5 cellular contexts compared by ENCODE assay signal in the genomic region with DNA sequence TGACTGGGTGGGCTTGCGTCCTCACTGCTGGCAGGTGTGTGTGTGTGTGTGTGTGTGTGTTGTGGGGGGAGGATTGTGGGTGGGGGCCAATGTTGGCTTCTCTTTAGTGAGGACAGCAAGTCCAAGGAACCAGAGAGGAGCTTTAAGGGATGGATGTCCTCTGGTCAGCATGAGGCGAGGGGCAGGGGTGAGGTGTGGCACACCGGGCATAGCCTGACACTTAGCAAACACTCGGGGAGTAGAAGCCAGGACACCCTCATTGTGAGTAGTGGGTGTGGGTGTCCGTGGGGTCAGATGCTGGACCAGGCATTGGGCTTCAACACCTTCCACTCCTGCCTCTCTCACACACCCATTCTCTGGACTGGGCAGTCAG.
"Had no signal": no experiment of that assay in that cellular context is flagged by ENCODE, and none has a peak within 500 bp of the region (broad histone marks: within the 10 kb centered on the region; RNA-seq: fewer than 3 reads in every experiment).

No MANE protein-coding gene starts in this region.

- H2AFZ ChIP-seq: parathyroid adenoma had no signal

- H3K4me1 ChIP-seq: parathyroid adenoma had no signal

- H3K9me3 ChIP-seq: body of pancreas, upper lobe of left lung had no signal

- H3K9ac ChIP-seq: parathyroid adenoma had no signal

- H3K36me3 ChIP-seq: upper lobe of left lung had no signal

- H3K79me2 ChIP-seq: parathyroid adenoma had no signal

- DNase-seq: cerebellar nuclear complex, left colon had no signal

- H3K4me3 ChIP-seq: body of pancreas, upper lobe of left lung had no signal

- H3K27ac ChIP-seq: body of pancreas, parathyroid adenoma, upper lobe of left lung had no signal

- ATAC-seq: body of pancreas, left colon had no signal
